Comparison of ENCODE assay signal across 10 cellular contexts in the genomic region with DNA sequence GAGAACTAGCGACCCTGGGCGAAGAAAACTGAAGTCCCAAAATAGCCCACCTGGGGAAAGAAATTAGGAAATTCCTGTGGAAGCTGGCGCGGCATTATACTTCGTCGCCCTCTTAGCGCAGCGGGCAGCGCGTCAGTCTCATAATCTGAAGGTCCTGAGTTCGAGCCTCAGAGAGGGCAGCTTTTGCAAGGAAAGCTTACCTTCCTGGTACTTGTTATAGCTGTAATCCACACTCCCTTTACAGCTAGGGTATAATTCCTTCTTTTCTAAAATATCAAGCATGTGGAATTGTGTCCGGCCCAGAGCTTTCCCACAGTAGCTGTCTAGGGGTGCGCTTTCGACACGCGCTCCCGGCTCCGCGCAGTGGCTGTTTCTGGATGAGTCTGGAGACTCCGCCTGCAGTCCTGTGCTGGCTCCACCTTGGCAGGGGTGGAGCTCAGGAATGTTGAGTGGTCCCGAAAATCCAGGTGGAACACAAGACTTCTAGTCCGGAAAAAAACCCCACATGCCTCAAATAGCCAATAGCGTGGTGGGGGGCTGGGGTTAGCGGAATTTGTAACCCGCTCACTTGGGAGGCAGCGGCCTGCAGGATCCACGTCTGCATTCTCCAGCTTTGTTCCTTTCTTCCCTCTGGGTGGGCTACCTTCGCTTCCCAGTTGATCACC.
DNase-seq lines count a peak whose midpoint lies in the region; ATAC-seq, FAIRE-seq and TF ChIP-seq lines count a peak whose summit lies in the region.
"Had no signal": no experiment of that assay in that cellular context is flagged by ENCODE, and none has a peak within 500 bp of the region (broad histone marks: within the 10 kb centered on the region; RNA-seq: fewer than 3 reads in every experiment).

No MANE protein-coding gene starts in this region.

- H3K4me3 ChIP-seq in AG10803 (ENCODE audit: low read length) (peak overlapping the region; percentile 39), HepG2 (replicated peaks in 1 of 3; ENCODE audit: insufficient read depth in 1 of 3, low read depth in 2 of 3, low read length in 3 of 3) (peak overlapping the region in 2 of 3 experiments; percentile 33 to 46; a peak in 5 of 6 replicates)

- H4K20me1 ChIP-seq in HepG2 (ENCODE audit: insufficient read depth, low read length), result no peaks in the 10 kb centered on the region

- no peaks in the 10 kb centered on the region for H3K79me2 ChIP-seq in HepG2 (ENCODE audit: insufficient read depth, low read length)

- no peak for FAIRE-seq in HepG2 (lab: Jason Lieb, UNC)

- H3K36me3 ChIP-seq in HepG2 (replicated peaks in 1 of 2; ENCODE audit: control insufficient read depth in 1 of 2, insufficient read depth in 2 of 2, low read length in 2 of 2), result no peaks in the 10 kb centered on the region

- H3K27ac ChIP-seq in HepG2 (ENCODE audit: extremely low read length, insufficient read depth, low read length), result no peak overlapping the region

- no peak for TF ChIP-seq RAD21 in HepG2 (CRISPR knock-in tag; IDR thresholded peaks at IDR 0.05)

- peaks cover 0 to 20% of the 10 kb centered on the region in 2 experiments; a peak in 1 of 5 replicates for H3K27me3 ChIP-seq in HepG2 (ENCODE audit: control insufficient read depth in 1 of 2, insufficient read depth in 2 of 2, low read length in 2 of 2)

- DNase-seq in AG10803 (ENCODE audit: low read depth) (peak; percentile 73), HT1080 (ENCODE audit: low read depth) (peak; percentile 98), dedifferentiated amniotic fluid mesenchymal stem cell (ENCODE audit: extremely low spot score) (peak; percentile 59), HepG2 (ENCODE audit: low spot score) (no peak), NCI-H1048 (lab: John Stamatoyannopoulos, UW) (no peak), NCI-H774 (lab: John Stamatoyannopoulos, UW) (no peak), NCI-H345 (lab: John Stamatoyannopoulos, UW) (no peak), OCI-M1 (lab: John Stamatoyannopoulos, UW) (no peak)
- DNase-seq: activated CD8-positive, alpha-beta T cell treated with anti-CD3 and anti-CD28 coated beads for 36 hours; DND-41 had no signal

- peaks cover 23% of the 10 kb centered on the region; the same call in 1 of the 2 replicates for H3K4me1 ChIP-seq in HepG2 (ENCODE audit: insufficient read depth, low read length)

- 47% methylated on average over 28 of the region's 28 CpGs for WGBS in HepG2 (ENCODE audit: low lambda C conversion rate)

- no TSS peak for BruUV-seq in HepG2 (replicated peaks; lab: Mats Ljungman, UMichigan)

- H3K9me3 ChIP-seq in HepG2 (ENCODE audit: low read length), result peaks cover 12% of the 10 kb centered on the region

- H3K4me2 ChIP-seq in HepG2 (ENCODE audit: low read depth, low read length), result peak overlapping the region; percentile 59

- intact Hi-C loops in HepG2 (cut with micrococcal nuclease; ENCODE audit: unreplicated experiment), result no loop called here

- H3K9ac ChIP-seq in HepG2 (ENCODE audit: insufficient read depth, low read depth, low read length), result no peak overlapping the region

- in situ Hi-C loops in HepG2 (cut with HindIII; ENCODE audit: extremely low pct_ligation_motif_present, low pct_unique_long_range_greater_than_20kb), result no loop called here

- POLR2A ChIA-PET in HepG2 (lab: Yijun Ruan, JAX), result no interaction called here

- TF ChIP-seq EP300 in HepG2 (IDR thresholded peaks at IDR 0.05; ENCODE audit: low read depth in 2 of 2, low read length in 2 of 2), result no peak
- no peak for TF ChIP-seq EP300 in HepG2 (CRISPR knock-in tag; IDR thresholded peaks at IDR 0.05; ENCODE audit: borderline replicate concordance)

- CTCF ChIA-PET in HepG2 (lab: Yijun Ruan, JAX; ENCODE audit: low intra/inter-chr PET ratio, low total read pairs), result no interaction called here

- no peak overlapping the region for H2AFZ ChIP-seq in HepG2 (ENCODE audit: low read length)

- peak; percentile 81 for ATAC-seq in HepG2
- ATAC-seq: activated CD8-positive, alpha-beta T cell treated with anti-CD3 and anti-CD28 coated beads for 36 hours had no signal

- no peak for TF ChIP-seq POLR2A in HepG2 (IDR thresholded peaks at IDR 0.05; ENCODE audit: insufficient read depth in 1 of 2, low read depth in 2 of 2, low read length in 2 of 2)

- TF ChIP-seq CTCF in AG10803 (conservative IDR thresholded peaks at IDR 0.05; ENCODE audit: low read length) (no peak), HepG2 (CRISPR knock-in tag; IDR thresholded peaks at IDR 0.05) (no peak)

TF ChIP-seq in HepG2, 621 proteins besides CTCF, POLR2A, EP300 and RAD21 (continues in another document):
- TF ChIP-seq TFDP2 (CRISPR knock-in tag; IDR thresholded peaks at IDR 0.05) (no peak), GATAD2A (CRISPR knock-in tag; IDR thresholded peaks at IDR 0.05) (0 out of 2 replicates have a peak, but pooled peaks have one; percentile 21), ZFP36L1 (CRISPR knock-in tag; IDR thresholded peaks at IDR 0.05) (no peak), ZNF335 (CRISPR knock-in tag; IDR thresholded peaks at IDR 0.05) (no peak), ZNF441 (CRISPR knock-in tag; IDR thresholded peaks at IDR 0.05; ENCODE audit: borderline replicate concordance) (peak; percentile 69; the same call in 1 of the 2 replicates), AGO1 (IDR thresholded peaks at IDR 0.05; ENCODE audit: low read depth, low read length, poor library complexity, severe bottlenecking) (no peak)
- TF ChIP-seq, protein P1, sequence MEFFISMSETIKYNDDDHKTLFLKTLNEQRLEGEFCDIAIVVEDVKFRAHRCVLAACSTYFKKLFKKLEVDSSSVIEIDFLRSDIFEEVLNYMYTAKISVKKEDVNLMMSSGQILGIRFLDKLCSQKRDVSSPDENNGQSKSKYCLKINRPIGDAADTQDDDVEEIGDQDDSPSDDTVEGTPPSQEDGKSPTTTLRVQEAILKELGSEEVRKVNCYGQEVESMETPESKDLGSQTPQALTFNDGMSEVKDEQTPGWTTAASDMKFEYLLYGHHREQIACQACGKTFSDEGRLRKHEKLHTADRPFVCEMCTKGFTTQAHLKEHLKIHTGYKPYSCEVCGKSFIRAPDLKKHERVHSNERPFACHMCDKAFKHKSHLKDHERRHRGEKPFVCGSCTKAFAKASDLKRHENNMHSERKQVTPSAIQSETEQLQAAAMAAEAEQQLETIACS (CRISPR knock-in tag; IDR thresholded peaks at IDR 0.05), result 0 out of 2 replicates have a peak, but pooled peaks have one; percentile 18
- TF ChIP-seq, protein P2, sequence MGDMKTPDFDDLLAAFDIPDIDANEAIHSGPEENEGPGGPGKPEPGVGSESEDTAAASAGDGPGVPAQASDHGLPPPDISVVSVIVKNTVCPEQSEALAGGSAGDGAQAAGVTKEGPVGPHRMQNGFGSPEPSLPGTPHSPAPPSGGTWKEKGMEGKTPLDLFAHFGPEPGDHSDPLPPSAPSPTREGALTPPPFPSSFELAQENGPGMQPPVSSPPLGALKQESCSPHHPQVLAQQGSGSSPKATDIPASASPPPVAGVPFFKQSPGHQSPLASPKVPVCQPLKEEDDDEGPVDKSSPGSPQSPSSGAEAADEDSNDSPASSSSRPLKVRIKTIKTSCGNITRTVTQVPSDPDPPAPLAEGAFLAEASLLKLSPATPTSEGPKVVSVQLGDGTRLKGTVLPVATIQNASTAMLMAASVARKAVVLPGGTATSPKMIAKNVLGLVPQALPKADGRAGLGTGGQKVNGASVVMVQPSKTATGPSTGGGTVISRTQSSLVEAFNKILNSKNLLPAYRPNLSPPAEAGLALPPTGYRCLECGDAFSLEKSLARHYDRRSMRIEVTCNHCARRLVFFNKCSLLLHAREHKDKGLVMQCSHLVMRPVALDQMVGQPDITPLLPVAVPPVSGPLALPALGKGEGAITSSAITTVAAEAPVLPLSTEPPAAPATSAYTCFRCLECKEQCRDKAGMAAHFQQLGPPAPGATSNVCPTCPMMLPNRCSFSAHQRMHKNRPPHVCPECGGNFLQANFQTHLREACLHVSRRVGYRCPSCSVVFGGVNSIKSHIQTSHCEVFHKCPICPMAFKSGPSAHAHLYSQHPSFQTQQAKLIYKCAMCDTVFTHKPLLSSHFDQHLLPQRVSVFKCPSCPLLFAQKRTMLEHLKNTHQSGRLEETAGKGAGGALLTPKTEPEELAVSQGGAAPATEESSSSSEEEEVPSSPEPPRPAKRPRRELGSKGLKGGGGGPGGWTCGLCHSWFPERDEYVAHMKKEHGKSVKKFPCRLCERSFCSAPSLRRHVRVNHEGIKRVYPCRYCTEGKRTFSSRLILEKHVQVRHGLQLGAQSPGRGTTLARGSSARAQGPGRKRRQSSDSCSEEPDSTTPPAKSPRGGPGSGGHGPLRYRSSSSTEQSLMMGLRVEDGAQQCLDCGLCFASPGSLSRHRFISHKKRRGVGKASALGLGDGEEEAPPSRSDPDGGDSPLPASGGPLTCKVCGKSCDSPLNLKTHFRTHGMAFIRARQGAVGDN (CRISPR knock-in tag; IDR thresholded peaks at IDR 0.05), result peak; percentile 17; the same call in 1 of the 2 replicates

Comparison
In these comparisons a context has a peak if more than half of its experiments do, and no peak if none do; other contexts are left out.
1. DNase-seq: peak in AG10803 (single experiment), HT1080 (single experiment) and dedifferentiated amniotic fluid mesenchymal stem cell (single experiment); none in HepG2 (single experiment), NCI-H1048 (single experiment), NCI-H774 (single experiment), NCI-H345 (single experiment) and OCI-M1 (single experiment).